Comparison of ENCODE assay signal across 8 cellular contexts in the genomic region with DNA sequence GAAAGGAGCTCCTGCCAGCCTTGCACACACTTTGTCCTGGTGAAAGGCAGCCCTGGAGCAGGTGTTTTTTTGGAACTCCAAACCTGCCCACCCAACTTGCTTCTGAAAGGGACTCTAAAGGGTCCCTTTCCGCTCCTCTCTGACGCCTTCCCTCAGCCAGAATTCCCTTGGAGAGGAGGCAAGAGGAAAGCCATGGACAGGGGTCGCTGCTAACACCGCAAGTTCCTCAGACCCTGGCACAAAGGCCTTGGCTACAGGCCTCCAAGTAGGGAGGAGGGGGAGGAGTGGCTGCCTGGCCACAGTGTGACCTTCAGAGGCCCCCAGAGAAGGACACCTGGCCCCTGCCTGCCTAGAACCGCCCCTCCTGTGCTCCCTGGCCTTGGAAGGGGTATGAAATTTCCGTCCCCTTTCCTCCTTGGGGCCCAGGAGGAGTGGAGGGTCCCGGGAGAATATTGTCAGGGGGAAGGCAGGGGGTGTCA. TPM values are rescaled to one million over a fixed set of nuclear protein-coding genes. Genes with fewer than 3 reads are reported as not detected.
DNase-seq lines count a peak whose midpoint lies in the region; ATAC-seq, FAIRE-seq and TF ChIP-seq lines count a peak whose summit lies in the region.

No MANE protein-coding gene starts in this region.

- H3K9me3 ChIP-seq in mammary epithelial cell (replicated peaks; ENCODE audit: insufficient read depth, low read length) (no peaks in the 10 kb centered on the region), HepG2 (ENCODE audit: low read length) (no peaks in the 10 kb centered on the region)

- H3K9ac ChIP-seq in mammary epithelial cell (ENCODE audit: insufficient read depth, low read length): peak overlapping the region; percentile 98
- peak overlapping the region; percentile 97 for H3K9ac ChIP-seq in HepG2 (ENCODE audit: insufficient read depth, low read depth, low read length)

- H2AFZ ChIP-seq in mammary epithelial cell (ENCODE audit: low read depth, low read length): no peak overlapping the region
- no peak overlapping the region for H2AFZ ChIP-seq in HepG2 (ENCODE audit: low read length)

- H3K36me3 ChIP-seq in mammary epithelial cell (ENCODE audit: insufficient read depth, low read length) (peaks cover 32% of the 10 kb centered on the region), HepG2 (replicated peaks in 1 of 2; ENCODE audit: control insufficient read depth in 1 of 2, insufficient read depth in 2 of 2, low read length in 2 of 2) (peaks cover 18 to 41% of the 10 kb centered on the region in 2 experiments)

- peaks cover 30% of the 10 kb centered on the region for H3K4me1 ChIP-seq in mammary epithelial cell (ENCODE audit: insufficient read depth, low read length)
- H3K4me1 ChIP-seq in HepG2 (ENCODE audit: insufficient read depth, low read length): peaks cover 59% of the 10 kb centered on the region

- no peak for TF ChIP-seq POLR2A in HepG2 (IDR thresholded peaks at IDR 0.05; ENCODE audit: insufficient read depth in 1 of 2, low read depth in 2 of 2, low read length in 2 of 2)

- POLR2A ChIA-PET in HepG2 (lab: Yijun Ruan, JAX): interaction anchor here (0.8 to 4.0 kb wide), 12 partner anchors 11 to 355 kb away, joined by 3 to 66 read pairs (median 6); a partner anchor contains a TSS

- H3K27me3 ChIP-seq in mammary epithelial cell (ENCODE audit: insufficient read depth, low read length): no peaks in the 10 kb centered on the region
- no peaks in the 10 kb centered on the region; a peak in 1 of 5 replicates for H3K27me3 ChIP-seq in HepG2 (ENCODE audit: control insufficient read depth in 1 of 2, insufficient read depth in 2 of 2, low read length in 2 of 2)

- H3K79me2 ChIP-seq in mammary epithelial cell (ENCODE audit: insufficient read depth, low read length): peaks cover 77% of the 10 kb centered on the region
- H3K79me2 ChIP-seq in HepG2 (ENCODE audit: insufficient read depth, low read length): peaks cover 74% of the 10 kb centered on the region

- ATAC-seq in HepG2: no peak
- no peak for ATAC-seq in GM18502 (IDR thresholded peaks at IDR 0.05; ENCODE audit: poor library complexity, unreplicated experiment)

- H4K20me1 ChIP-seq in mammary epithelial cell (ENCODE audit: insufficient read depth, low read length): peaks cover 13% of the 10 kb centered on the region
- H4K20me1 ChIP-seq in HepG2 (ENCODE audit: insufficient read depth, low read length): peaks cover 63% of the 10 kb centered on the region

- 8% methylated on average over 5 of the region's 7 CpGs for WGBS in mammary epithelial cell (ENCODE audit: low coverage, missing lambda C conversion rate)
- 0% methylated on average over 5 of the region's 7 CpGs for WGBS in HepG2 (ENCODE audit: low lambda C conversion rate)

- in situ Hi-C loops in mammary epithelial cell (cut with MboI; ENCODE audit: low sequenced_read_pairs in 2 of 2): loop anchor here in 1 of 2 donors (5.0 to 10.0 kb wide), 3 partner anchors 50 to 290 kb away; no protein-coding TSS in a partner anchor
- in situ Hi-C loops in HepG2 (cut with HindIII; ENCODE audit: extremely low pct_ligation_motif_present, low pct_unique_long_range_greater_than_20kb): loop anchor here (5.0 kb wide), 3 partner anchors 35 to 305 kb away; no protein-coding TSS in a partner anchor

- TF ChIP-seq CTCF in mammary epithelial cell (conservative IDR thresholded peaks at IDR 0.05 in 1 of 2, IDR thresholded peaks at IDR 0.05 in 1 of 2; ENCODE audit: extremely low read depth in 1 of 2, insufficient read depth in 1 of 2, low read depth in 1 of 2, low read length in 2 of 2) (no peak), HepG2 (CRISPR knock-in tag; IDR thresholded peaks at IDR 0.05) (peak; percentile 53)

- CTCF ChIA-PET in mammary epithelial cell (lab: Charles Lee; ENCODE audit: low non-redundant PET) (interaction anchor here (0.5 to 1.0 kb wide), 3 partner anchors 48 to 187 kb away, joined by 5 to 7 read pairs (median 6); no protein-coding TSS in a partner anchor), HepG2 (lab: Yijun Ruan, JAX; ENCODE audit: low intra/inter-chr PET ratio, low total read pairs) (interaction anchor here (0.6 to 3.2 kb wide), 5 partner anchors 45 to 306 kb away, joined by 3 to 20 read pairs (median 7); no protein-coding TSS in a partner anchor)

- no peak for TF ChIP-seq RAD21 in HepG2 (CRISPR knock-in tag; IDR thresholded peaks at IDR 0.05)

- TF ChIP-seq EP300 in HepG2 (IDR thresholded peaks at IDR 0.05; ENCODE audit: low read depth in 2 of 2, low read length in 2 of 2) (no peak), HepG2 (CRISPR knock-in tag; IDR thresholded peaks at IDR 0.05; ENCODE audit: borderline replicate concordance) (no peak)

- intact Hi-C loops in mammary epithelial cell (cut with micrococcal nuclease): loop anchor here (1.0 to 10.0 kb wide), 3 partner anchors 85 to 462 kb away; no protein-coding TSS in a partner anchor
- intact Hi-C loops in HepG2 (cut with micrococcal nuclease; ENCODE audit: unreplicated experiment): loop anchor here (1.0 to 5.0 kb wide), 3 partner anchors 49 to 179 kb away; no protein-coding TSS in a partner anchor

- DNase-seq in COLO668 (lab: John Stamatoyannopoulos, UW; ENCODE audit: unreplicated experiment): peak; percentile 36
- DNase-seq in NAMALWA (ENCODE audit: low spot score): peak; percentile 55
- no peak for DNase-seq in mammary epithelial cell
- peak; percentile 49 for DNase-seq in HepG2 (ENCODE audit: low spot score)
- no peak for DNase-seq in activated CD4-positive, CD25-positive, alpha-beta regulatory T cell (lab: John Stamatoyannopoulos, UW)
- no peak for DNase-seq in T-helper 9 cell

- H3K4me3 ChIP-seq in mammary epithelial cell (replicated peaks in 1 of 3; ENCODE audit: insufficient read depth in 1 of 3, low read depth in 2 of 3, low read length in 3 of 3): peak overlapping the region; percentile 97 to 98 (median 98)
- H3K4me3 ChIP-seq in HepG2 (replicated peaks in 1 of 3; ENCODE audit: insufficient read depth in 1 of 3, low read depth in 2 of 3, low read length in 3 of 3): peak overlapping the region; percentile 90 to 98 (median 95)

- H3K27ac ChIP-seq in mammary epithelial cell (ENCODE audit: insufficient read depth, low read depth, low read length): peak overlapping the region; percentile 87
- H3K27ac ChIP-seq in HepG2 (ENCODE audit: extremely low read length, insufficient read depth, low read length): peak overlapping the region; percentile 86
- peak overlapping the region; percentile 41 for H3K27ac ChIP-seq in temporal lobe (ENCODE audit: low read depth, low read length)

- BruUV-seq in mammary epithelial cell (replicated peaks; lab: Mats Ljungman, UMichigan) (TSS peak; percentile 7), HepG2 (replicated peaks; lab: Mats Ljungman, UMichigan) (no TSS peak)

- dilution Hi-C loops in mammary epithelial cell (cut with HindIII; ENCODE audit: low sequenced_read_pairs): no loop called here

- peak; percentile 87 for FAIRE-seq in HepG2 (lab: Jason Lieb, UNC)

- H3K4me2 ChIP-seq in mammary epithelial cell (ENCODE audit: insufficient read depth, low read depth, low read length) (peak overlapping the region; percentile 80), HepG2 (ENCODE audit: low read depth, low read length) (peak overlapping the region; percentile 95)

TF ChIP-seq in HepG2, 621 proteins besides CTCF, POLR2A, EP300 and RAD21 (continues in another document):
- TF ChIP-seq MAFK (conservative IDR thresholded peaks at IDR 0.05 in 1 of 2, IDR thresholded peaks at IDR 0.05 in 1 of 2; ENCODE audit: low read length in 2 of 2) (no peak), CREB1 (IDR thresholded peaks at IDR 0.05) (no peak), CREB1 (CRISPR knock-in tag; IDR thresholded peaks at IDR 0.05) (no peak)
- TF ChIP-seq, protein P1, sequence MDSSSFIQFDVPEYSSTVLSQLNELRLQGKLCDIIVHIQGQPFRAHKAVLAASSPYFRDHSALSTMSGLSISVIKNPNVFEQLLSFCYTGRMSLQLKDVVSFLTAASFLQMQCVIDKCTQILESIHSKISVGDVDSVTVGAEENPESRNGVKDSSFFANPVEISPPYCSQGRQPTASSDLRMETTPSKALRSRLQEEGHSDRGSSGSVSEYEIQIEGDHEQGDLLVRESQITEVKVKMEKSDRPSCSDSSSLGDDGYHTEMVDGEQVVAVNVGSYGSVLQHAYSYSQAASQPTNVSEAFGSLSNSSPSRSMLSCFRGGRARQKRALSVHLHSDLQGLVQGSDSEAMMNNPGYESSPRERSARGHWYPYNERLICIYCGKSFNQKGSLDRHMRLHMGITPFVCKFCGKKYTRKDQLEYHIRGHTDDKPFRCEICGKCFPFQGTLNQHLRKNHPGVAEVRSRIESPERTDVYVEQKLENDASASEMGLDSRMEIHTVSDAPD (CRISPR knock-in tag; IDR thresholded peaks at IDR 0.05): no peak

RNA-seq across cellular contexts. Expression of a gene that starts 2.6 kb away (rescaled TPM):
- total RNA-seq in mammary epithelial cell: 100 to 1,000 TPM; 161 to 313 TPM
- polyA plus RNA-seq in mammary epithelial cell: 196 TPM
- 634 TPM for polyA minus RNA-seq in mammary epithelial cell
- total RNA-seq in HepG2 (2016; rRNA removed; fragmentation: Illumina TruSeq; extraction: Trizol): 34.1 and 68.1 TPM in 2 replicates
- 13.4 and 14.2 TPM in 2 replicates for total RNA-seq in HepG2 (2016; cell fraction: cytosol; rRNA removed; fragmentation: Illumina TruSeq; extraction: Trizol; ENCODE audit: low read depth)
- total RNA-seq in HepG2 (2016; cell fraction: insoluble cytoplasmic fraction; rRNA removed; fragmentation: Illumina TruSeq; extraction: Trizol): 26.8 and 72.7 TPM in 2 replicates
- 33.1 and 34.4 TPM in 2 replicates for total RNA-seq in HepG2 (2016; cell fraction: membrane; rRNA removed; fragmentation: Illumina TruSeq; extraction: Trizol)
- total RNA-seq in HepG2 (2016; cell fraction: nucleus; rRNA removed; fragmentation: Illumina TruSeq; extraction: Trizol): 81.5 and 95.8 TPM in 2 replicates
- 629 and 1,104 TPM in 2 replicates for polyA plus RNA-seq in HepG2 (2011; rRNA removed)
- 292 and 298 TPM in 2 replicates for polyA plus RNA-seq in HepG2 (2011; cell fraction: cytosol; rRNA removed)
- 3,652 and 4,474 TPM in 2 replicates for polyA plus RNA-seq in HepG2 (2011; cell fraction: nucleus; rRNA removed)
- 463 and 546 TPM in 2 replicates for polyA plus RNA-seq in HepG2 (2012)
- 9.2 and 10.7 TPM in 2 replicates for polyA plus RNA-seq in HepG2 (2016; cell fraction: cytosol; fragmentation: Illumina TruSeq; extraction: Trizol; ENCODE audit: low read depth)
- polyA plus RNA-seq in HepG2 (2016; cell fraction: insoluble cytoplasmic fraction; fragmentation: Illumina TruSeq; extraction: Trizol; ENCODE audit: low read depth): 34.1 and 41.6 TPM in 2 replicates
- polyA plus RNA-seq in HepG2 (2016; cell fraction: membrane; fragmentation: Illumina TruSeq; extraction: Trizol; ENCODE audit: low read depth): 24.8 and 25.3 TPM in 2 replicates
- 253 and 267 TPM in 2 replicates for polyA plus RNA-seq in HepG2 (2016; cell fraction: nucleus; fragmentation: Illumina TruSeq; extraction: Trizol; ENCODE audit: insufficient read depth, low read depth)
- polyA minus RNA-seq in HepG2 (2011; rRNA and poly(A)+ RNA removed; ENCODE audit: low replicate concordance): 238 and 645 TPM in 2 replicates
- polyA minus RNA-seq in HepG2 (2011; cell fraction: cytosol; rRNA and poly(A)+ RNA removed): 122 and 136 TPM in 2 replicates
- 312 and 405 TPM in 2 replicates for polyA minus RNA-seq in HepG2 (2011; cell fraction: nucleus; rRNA and poly(A)+ RNA removed)
- 27.3 TPM for total RNA-seq in temporal lobe

Comparison
In these comparisons a context has a peak if more than half of its experiments do, and no peak if none do; other contexts are left out.
1. DNase-seq: peak in COLO668 (single experiment), NAMALWA (single experiment) and HepG2 (single experiment); none in mammary epithelial cell (single experiment), activated CD4-positive, CD25-positive, alpha-beta regulatory T cell (0 of 4) and T-helper 9 cell (single experiment).
2. Peak in every context shown above with its lines, with median percentiles within 50 percentile points of each other: H3K27ac ChIP-seq.